ENCODE assay signal across 19 cellular contexts in genomic region chr20:37596890-37597539, GRCh38.
DNase-seq lines count a peak whose midpoint lies in the region; TF ChIP-seq lines count a peak whose summit lies in the region.
"Had no signal": no experiment of that assay in that cellular context is flagged by ENCODE, and none has a peak within 500 bp of the region (broad histone marks: within the 10 kb centered on the region; RNA-seq: fewer than 3 reads in every experiment).

No MANE protein-coding gene starts in this region.

- no peaks in the 10 kb centered on the region for H3K36me3 ChIP-seq in WERI-Rb-1
- H3K36me3 ChIP-seq: cardiac muscle cell, esophagus squamous epithelium, left ventricle myocardium inferior, tibial artery had no signal

- peak; percentile 32 for DNase-seq in NCI-H2171 treated with DMSO at 0.1 percent for 48 hours (lab: John Stamatoyannopoulos, UW)
- DNase-seq in NCI-H2171 (lab: John Stamatoyannopoulos, UW) = no peak
- DNase-seq in MV-4-11 (lab: John Stamatoyannopoulos, UW) = peak; percentile 34
- no peak for DNase-seq in WERI-Rb-1
- DNase-seq in retina = peak; percentile 22
- no peak for DNase-seq in central memory CD4-positive, alpha-beta T cell
- DNase-seq in head of caudate nucleus = no peak
- no peak for DNase-seq in T-helper 2 cell
- DNase-seq: 8988T; CD8-positive, alpha-beta T cell; endodermal cell; esophagus squamous epithelium; hypothalamus; left ventricle myocardium inferior; natural killer cell; NCI-H187; tibial artery had no signal

- H3K4me3 ChIP-seq in WERI-Rb-1 (ENCODE audit: low read depth, low read length) = no peak overlapping the region
- H3K4me3 ChIP-seq: cardiac muscle cell, esophagus squamous epithelium, left ventricle myocardium inferior, tibial artery had no signal

- peak overlapping the region; percentile 83 for H3K27ac ChIP-seq in WERI-Rb-1
- H3K27ac ChIP-seq: cardiac muscle cell, esophagus squamous epithelium, left ventricle myocardium inferior, parathyroid adenoma, tibial artery had no signal

- H3K9me3 ChIP-seq in WERI-Rb-1 (ENCODE audit: severe bottlenecking) = peaks cover 3% of the 10 kb centered on the region
- H3K9me3 ChIP-seq: esophagus squamous epithelium, left ventricle myocardium inferior, tibial artery had no signal

- no peak for TF ChIP-seq CTCF in WERI-Rb-1 (IDR thresholded peaks at IDR 0.05; ENCODE audit: low read depth, low read length)

- H3K27me3 ChIP-seq in WERI-Rb-1 (ENCODE audit: insufficient read depth, low read depth, severe bottlenecking) = no peaks in the 10 kb centered on the region
- H3K27me3 ChIP-seq: cardiac muscle cell had no signal

- intact Hi-C loops in head of caudate nucleus (cut with DNase I) = no loop called here

Comparison
In these comparisons a context has a peak if more than half of its experiments do, and no peak if none do; other contexts are left out.
1. DNase-seq: peak in NCI-H2171 treated with DMSO at 0.1 percent for 48 hours (single experiment), MV-4-11 (single experiment) and retina (single experiment); none in NCI-H2171 (single experiment), WERI-Rb-1 (single experiment), central memory CD4-positive, alpha-beta T cell (single experiment), head of caudate nucleus (0 of 42) and T-helper 2 cell (0 of 5).